ENCODE assay signal across 2 cellular contexts in genomic region chr2:26249625-26250024, GRCh38.
TF ChIP-seq lines count a peak whose summit lies in the region.

No MANE protein-coding gene starts in this region.

TF ChIP-seq in liver, 16 proteins besides CTCF, POLR2A, EP300 and RAD21:
- TF ChIP-seq HNF4G (IDR thresholded peaks at IDR 0.05), result no peak
- TF ChIP-seq FOXA2 (IDR thresholded peaks at IDR 0.05), result no peak
- TF ChIP-seq REST (IDR thresholded peaks at IDR 0.05), result no peak
- TF ChIP-seq RXRA (IDR thresholded peaks at IDR 0.05), result peak in 1 of 2 donors; percentile 70
- TF ChIP-seq SP1 (IDR thresholded peaks at IDR 0.05), result no peak
- TF ChIP-seq YY1 (IDR thresholded peaks at IDR 0.05), result peak; percentile 57
- TF ChIP-seq, protein P1, sequence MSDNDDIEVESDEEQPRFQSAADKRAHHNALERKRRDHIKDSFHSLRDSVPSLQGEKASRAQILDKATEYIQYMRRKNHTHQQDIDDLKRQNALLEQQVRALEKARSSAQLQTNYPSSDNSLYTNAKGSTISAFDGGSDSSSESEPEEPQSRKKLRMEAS (IDR thresholded peaks at IDR 0.05), result no peak
- no peak for TF ChIP-seq NR2F2 (IDR thresholded peaks at IDR 0.05)
- TF ChIP-seq GABPA (IDR thresholded peaks at IDR 0.05 in 1 of 2, conservative IDR thresholded peaks at IDR 0.05 in 1 of 2), result no peak
- no peak for TF ChIP-seq TAF1 (conservative IDR thresholded peaks at IDR 0.05)
- TF ChIP-seq, protein P2, sequence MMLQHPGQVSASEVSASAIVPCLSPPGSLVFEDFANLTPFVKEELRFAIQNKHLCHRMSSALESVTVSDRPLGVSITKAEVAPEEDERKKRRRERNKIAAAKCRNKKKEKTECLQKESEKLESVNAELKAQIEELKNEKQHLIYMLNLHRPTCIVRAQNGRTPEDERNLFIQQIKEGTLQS (IDR thresholded peaks at IDR 0.05), result no peak
- no peak for TF ChIP-seq EGR1 (IDR thresholded peaks at IDR 0.05; ENCODE audit: low read depth in 2 of 2)
- peak in 1 of 2 donors; percentile 57 for TF ChIP-seq HNF4A (conservative IDR thresholded peaks at IDR 0.05)
- TF ChIP-seq JUND (IDR thresholded peaks at IDR 0.05), result no peak
- no peak for TF ChIP-seq FOXA1 (IDR thresholded peaks at IDR 0.05)
- TF ChIP-seq ZBTB33 (IDR thresholded peaks at IDR 0.05), result no peak

TF ChIP-seq in HepG2, 621 proteins besides CTCF, POLR2A, EP300 and RAD21:
- no peak for TF ChIP-seq TIGD3 (CRISPR knock-in tag; IDR thresholded peaks at IDR 0.05; ENCODE audit: borderline replicate concordance)
- TF ChIP-seq ZSCAN9 (CRISPR knock-in tag; IDR thresholded peaks at IDR 0.05; ENCODE audit: borderline replicate concordance), result no peak
- TF ChIP-seq TARDBP (CRISPR knock-in tag; IDR thresholded peaks at IDR 0.05), result no peak
